In the genomic region with DNA sequence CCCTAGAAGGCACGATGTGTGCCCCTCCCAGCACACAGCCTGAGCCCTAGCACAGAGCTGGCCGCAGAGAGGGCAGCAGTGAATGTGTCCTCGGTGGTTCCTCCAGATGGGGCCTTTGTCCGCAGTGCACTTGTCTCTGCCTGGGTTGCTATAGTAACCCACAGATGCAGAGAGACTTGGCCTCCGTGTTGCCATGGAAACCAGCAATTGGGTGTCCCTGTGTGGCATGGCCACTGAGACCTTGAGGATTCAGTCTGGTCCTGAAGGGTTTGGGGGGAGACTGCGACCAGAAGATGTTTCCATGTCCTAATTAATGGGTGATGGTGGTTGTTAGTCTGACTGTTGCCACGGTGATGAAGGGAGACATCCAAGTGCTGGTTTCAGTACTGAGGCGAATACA, we compare ENCODE assay signal across 16 cellular contexts. TPM values are rescaled to one million over a fixed set of nuclear protein-coding genes. Genes with fewer than 3 reads are reported as not detected.
DNase-seq lines count a peak whose midpoint lies in the region; ATAC-seq, FAIRE-seq and TF ChIP-seq lines count a peak whose summit lies in the region.
"Had no signal": no experiment of that assay in that cellular context is flagged by ENCODE, and none has a peak within 500 bp of the region (broad histone marks: within the 10 kb centered on the region; RNA-seq: fewer than 3 reads in every experiment).

No MANE protein-coding gene starts in this region.

- no peak for TF ChIP-seq EP300 in K562 (IDR thresholded peaks at IDR 0.05; ENCODE audit: low read length)

- peak; percentile 59 for DNase-seq in Ammon's horn (ENCODE audit: low spot score)
- DNase-seq in G401 (ENCODE audit: low spot score) = peak; percentile 60
- DNase-seq in K562 (ENCODE audit: extremely low read depth in 1 of 4, low spot score in 3 of 4) = peak in 1 of 4 experiments; percentile 12
- DNase-seq in medulla oblongata (ENCODE audit: extremely low spot score) = peak; percentile 20
- DNase-seq in hepatocyte (ENCODE audit: low spot score) = no peak
- DNase-seq in DMS153 treated with DMSO at 0.1 percent for 48 hours (lab: John Stamatoyannopoulos, UW; ENCODE audit: unreplicated experiment) = no peak
- no peak for DNase-seq in Calu3
- DNase-seq: activated B cell treated with CpG ODN at 0.5 μM for 24 hours; Caco-2; effector memory CD8-positive, alpha-beta T cell; heart right ventricle; IMR-90; MM.1S; NCI-H2171 had no signal

- H3K9ac ChIP-seq in K562 (ENCODE audit: insufficient read depth in 1 of 2, low read depth in 2 of 2, low read length in 2 of 2) = no peak overlapping the region

- BruUV-seq in K562 (replicated peaks; lab: Mats Ljungman, UMichigan) (no TSS peak), Calu3 (replicated peaks; lab: Mats Ljungman, UMichigan) (no TSS peak)

- no peaks in the 10 kb centered on the region for H3K9me3 ChIP-seq in K562 (replicated peaks; ENCODE audit: control insufficient read depth, insufficient read depth, low read depth, low read length)
- H3K9me3 ChIP-seq in hepatocyte (ENCODE audit: low read depth) = no peaks in the 10 kb centered on the region
- H3K9me3 ChIP-seq: Caco-2, heart right ventricle had no signal

- H3K36me3 Mint-ChIP-seq in Calu3 (ENCODE audit: insufficient read depth, unreplicated experiment) = no peaks in the 10 kb centered on the region

- H3K4me2 ChIP-seq in K562 (ENCODE audit: insufficient read depth, low read length) (no peak overlapping the region), hepatocyte (no peak overlapping the region)

- no peaks in the 10 kb centered on the region for H3K9me3 Mint-ChIP-seq in Calu3 (ENCODE audit: low read depth, unreplicated experiment)
- H3K9me3 Mint-ChIP-seq: activated B cell treated with CpG ODN at 0.5 μM for 24 hours; activated T-helper 17 cell treated with anti-CD3 and anti-CD28 coated beads, Interleukin-2, amount 50 U/mL, for 72 hours; effector memory CD8-positive, alpha-beta T cell had no signal

- H4K20me1 ChIP-seq in K562 (replicated peaks; ENCODE audit: control insufficient read depth, insufficient read depth, low read length) (peaks cover 11% of the 10 kb centered on the region), hepatocyte (ENCODE audit: insufficient read depth, poor library complexity, severe bottlenecking) (no peaks in the 10 kb centered on the region)

- no peak for TF ChIP-seq CTCF in K562 (IDR thresholded peaks at IDR 0.05 in 2 of 3, conservative IDR thresholded peaks at IDR 0.05 in 1 of 3; ENCODE audit: insufficient read depth in 2 of 3, low read depth in 1 of 3, low read length in 3 of 3)
- TF ChIP-seq CTCF in hepatocyte (IDR thresholded peaks at IDR 0.05; ENCODE audit: poor library complexity) = no peak
- no peak for TF ChIP-seq CTCF in Calu3 (IDR thresholded peaks at IDR 0.05; ENCODE audit: unreplicated experiment)

- peaks cover 1% of the 10 kb centered on the region for H3K4me1 Mint-ChIP-seq in Calu3 (ENCODE audit: low read depth, unreplicated experiment)
- H3K4me1 Mint-ChIP-seq: activated T-helper 17 cell treated with anti-CD3 and anti-CD28 coated beads, Interleukin-2, amount 50 U/mL, for 72 hours had no signal

- H3K27me3 ChIP-seq in K562 (ENCODE audit: control insufficient read depth in 2 of 2, insufficient read depth in 2 of 2, low read length in 2 of 2) (peaks cover 4 to 15% of the 10 kb centered on the region in 2 experiments; a peak in 4 of 5 replicates), hepatocyte (no peaks in the 10 kb centered on the region)
- H3K27me3 ChIP-seq: heart right ventricle had no signal

- TF ChIP-seq POLR2A in K562 (conservative IDR thresholded peaks at IDR 0.05) = no peak

- H3K4me3 Mint-ChIP-seq in Calu3 (ENCODE audit: low read depth, unreplicated experiment) = no peak overlapping the region
- H3K4me3 Mint-ChIP-seq: activated B cell treated with CpG ODN at 0.5 μM for 24 hours; activated T-helper 17 cell treated with anti-CD3 and anti-CD28 coated beads, Interleukin-2, amount 50 U/mL, for 72 hours; effector memory CD8-positive, alpha-beta T cell had no signal

- ATAC-seq in K562 (0 out of 3 replicates have a peak, but pooled peaks have one; percentile 19), HG03108 (IDR thresholded peaks at IDR 0.05; ENCODE audit: unreplicated experiment) (no peak)
- ATAC-seq: activated T-helper 17 cell treated with anti-CD3 and anti-CD28 coated beads, Interleukin-2, amount 50 U/mL, for 72 hours; effector memory CD8-positive, alpha-beta T cell; heart right ventricle had no signal

- intact Hi-C loops in K562 (cut with micrococcal nuclease) = no loop called here
- intact Hi-C loops in Calu3 (cut with micrococcal nuclease; ENCODE audit: unreplicated experiment) = no loop called here

- no peak overlapping the region for H3K4me3 ChIP-seq in K562
- H3K4me3 ChIP-seq in hepatocyte = no peak overlapping the region
- H3K4me3 ChIP-seq: heart right ventricle had no signal

- no peak overlapping the region for H3K27ac Mint-ChIP-seq in Calu3 (ENCODE audit: unreplicated experiment)
- H3K27ac Mint-ChIP-seq: activated B cell treated with CpG ODN at 0.5 μM for 24 hours; activated T-helper 17 cell treated with anti-CD3 and anti-CD28 coated beads, Interleukin-2, amount 50 U/mL, for 72 hours; effector memory CD8-positive, alpha-beta T cell had no signal

- in situ Hi-C loops in G401 (cut with HindIII; ENCODE audit: low sequenced_read_pairs) (no loop called here), K562 (cut with MboI) (no loop called here)

- CTCF ChIA-PET in K562 (lab: Yijun Ruan, JAX; ENCODE audit: low intra/inter-chr PET ratio) (no interaction called here), Calu3 (lab: Charles Lee) (no interaction called here)

- no peaks in the 10 kb centered on the region for H3K4me1 ChIP-seq in K562 (replicated peaks in 1 of 2; ENCODE audit: control insufficient read depth in 2 of 2, insufficient read depth in 2 of 2, low read length in 2 of 2)
- H3K4me1 ChIP-seq in hepatocyte (ENCODE audit: insufficient read depth) = peaks cover 21% of the 10 kb centered on the region
- H3K4me1 ChIP-seq: Caco-2 had no signal

- H3K27me3 Mint-ChIP-seq in Calu3 (ENCODE audit: unreplicated experiment) = peaks cover 72% of the 10 kb centered on the region
- H3K27me3 Mint-ChIP-seq: activated T-helper 17 cell treated with anti-CD3 and anti-CD28 coated beads, Interleukin-2, amount 50 U/mL, for 72 hours had no signal

- TF ChIP-seq RAD21 in K562 (CRISPR knock-in tag; conservative IDR thresholded peaks at IDR 0.05 in 1 of 2, IDR thresholded peaks at IDR 0.05 in 1 of 2) = no peak

- H2AFZ ChIP-seq in K562 (ENCODE audit: low read depth, low read length) (no peak overlapping the region), hepatocyte (no peak overlapping the region)

- H3K9me2 ChIP-seq in hepatocyte (replicated peaks; ENCODE audit: insufficient read depth) = no peaks in the 10 kb centered on the region

- H3K9me1 ChIP-seq in K562 (ENCODE audit: control insufficient read depth, insufficient read depth, low read length) = no peaks in the 10 kb centered on the region

- H3K36me3 ChIP-seq in K562 (ENCODE audit: control insufficient read depth, insufficient read depth, low read length) (no peaks in the 10 kb centered on the region), hepatocyte (replicated peaks; ENCODE audit: insufficient read depth, low read depth) (no peaks in the 10 kb centered on the region)
- H3K36me3 ChIP-seq: heart right ventricle had no signal

- H3K79me2 ChIP-seq in K562 (ENCODE audit: control insufficient read depth, insufficient read depth, low read length) (no peaks in the 10 kb centered on the region), hepatocyte (no peaks in the 10 kb centered on the region)

- POLR2A ChIA-PET in K562 (lab: Yijun Ruan, JAX) = interaction anchor here (1.0 kb wide), 1 partner anchor 13 kb away, joined by 4 read pairs; no protein-coding TSS in a partner anchor

- FAIRE-seq in K562 (lab: Jason Lieb, UNC) = no peak

- H3K27ac ChIP-seq in K562 (ENCODE audit: extremely low read depth, low read depth, low read length) (no peak overlapping the region), hepatocyte (no peak overlapping the region)
- H3K27ac ChIP-seq: heart right ventricle had no signal

- 1% methylated on average over 8 of the region's 8 CpGs for WGBS in K562 (ENCODE audit: insufficient coverage, low coverage, missing lambda C conversion rate)
- 78% methylated on average over 8 of the region's 8 CpGs for WGBS in hepatocyte (ENCODE audit: low lambda C conversion rate, missing lambda C conversion rate)

RNA-seq across cellular contexts. Expression of a gene that starts 42.6 kb away (rescaled TPM):
- 21.4 and 26.5 TPM in 2 replicates for total RNA-seq in G401 (2014; rRNA removed; shearing (Covaris generic))
- not detected in 2 replicates for total RNA-seq in K562 (2011; cell fraction: chromatin; rRNA removed; ENCODE audit: low replicate concordance)
- total RNA-seq in K562 (2011; cell fraction: nucleolus; rRNA removed) = not detected in 2 replicates
- not detected in 2 replicates for total RNA-seq in K562 (2011; cell fraction: nucleoplasm; rRNA removed)
- total RNA-seq in K562 (2014; rRNA removed) = not detected in 2 replicates
- not detected in 2 replicates for total RNA-seq in K562 (2014; rRNA removed; fragmentation: Illumina TruSeq; extraction: Trizol)
- total RNA-seq in K562 (2015; rRNA removed; fragmentation: Illumina TruSeq; extraction: Trizol) = not detected in 2 replicates
- not detected in 2 replicates for total RNA-seq in K562 (2021)
- polyA plus RNA-seq in K562 (2011; rRNA removed) = not detected in 2 replicates
- polyA plus RNA-seq in K562 (2011; cell fraction: cytosol; rRNA removed) = 0.01 TPM in 1 of 2 replicates, not detected in the other
- polyA plus RNA-seq in K562 (2011; cell fraction: nucleus; rRNA removed) = 0.04 TPM in 1 of 2 replicates, not detected in the other
- 0.01 TPM in 1 of 2 replicates, not detected in the other for polyA plus RNA-seq in K562 (2012)
- not detected in 2 replicates for polyA plus RNA-seq in K562 (2014; fragmentation: Illumina TruSeq; extraction: Trizol)
- not detected for polyA plus RNA-seq in K562 (2014; fragmentation: Nextera tagmentation; extraction: Ambion mirVana)
- polyA plus RNA-seq in K562 (2014; rRNA removed) = not detected in 2 replicates
- polyA minus RNA-seq in K562 (2011; rRNA and poly(A)+ RNA removed) = not detected in 2 replicates
- polyA minus RNA-seq in K562 (2011; cell fraction: cytosol; rRNA and poly(A)+ RNA removed) = not detected in 2 replicates
- not detected in 2 replicates for polyA minus RNA-seq in K562 (2011; cell fraction: nucleus; rRNA and poly(A)+ RNA removed)
- total RNA-seq in hepatocyte = 14.9 and 18.7 TPM in 2 replicates
- polyA plus RNA-seq in hepatocyte = 4.8 and 5.0 TPM in 2 replicates
- total RNA-seq in Calu3 (2022) = 1.5 and 2.2 TPM in 2 replicates
- total RNA-seq: activated B cell treated with CpG ODN at 0.5 μM for 24 hours, Caco-2 had no signal

RNA-seq across cellular contexts. Expression of a gene that starts 51.3 kb away (rescaled TPM):
- 1,056 and 1,145 TPM in 2 replicates for total RNA-seq in G401 (2014; rRNA removed; shearing (Covaris generic))
- total RNA-seq in K562 (2011; cell fraction: chromatin; rRNA removed; ENCODE audit: low replicate concordance) = 69.6 and 84.0 TPM in 2 replicates
- 51.2 and 55.0 TPM in 2 replicates for total RNA-seq in K562 (2011; cell fraction: nucleolus; rRNA removed)
- 90.5 and 144 TPM in 2 replicates for total RNA-seq in K562 (2011; cell fraction: nucleoplasm; rRNA removed)
- total RNA-seq in K562 (2014; rRNA removed) (189 and 258 TPM in 2 replicates), K562 (2014; rRNA removed; fragmentation: Illumina TruSeq; extraction: Trizol) (168 and 174 TPM in 2 replicates), K562 (2015; rRNA removed; fragmentation: Illumina TruSeq; extraction: Trizol) (135 and 137 TPM in 2 replicates), K562 (2021) (254 and 259 TPM in 2 replicates), hepatocyte (172 and 201 TPM in 2 replicates), Calu3 (2022) (178 and 197 TPM in 2 replicates)
- polyA plus RNA-seq in K562 (2011; rRNA removed) (68.6 and 86.1 TPM in 2 replicates), K562 (2014; fragmentation: Illumina TruSeq; extraction: Trizol) (232 and 237 TPM in 2 replicates), K562 (2014; fragmentation: Nextera tagmentation; extraction: Ambion mirVana) (10 to 100 TPM; 50.1 to 59.7 TPM), K562 (2014; rRNA removed) (92.3 and 114 TPM in 2 replicates), hepatocyte (132 and 137 TPM in 2 replicates)
- polyA plus RNA-seq in K562 (2011; cell fraction: cytosol; rRNA removed) = 138 and 276 TPM in 2 replicates
- polyA plus RNA-seq in K562 (2011; cell fraction: nucleus; rRNA removed) = 112 and 136 TPM in 2 replicates
- 209 and 427 TPM in 2 replicates for polyA plus RNA-seq in K562 (2012)
- polyA minus RNA-seq in K562 (2011; rRNA and poly(A)+ RNA removed) = 109 and 158 TPM in 2 replicates
- polyA minus RNA-seq in K562 (2011; cell fraction: cytosol; rRNA and poly(A)+ RNA removed) = 133 and 178 TPM in 2 replicates
- polyA minus RNA-seq in K562 (2011; cell fraction: nucleus; rRNA and poly(A)+ RNA removed) = 35.4 and 57.6 TPM in 2 replicates

Comparison
In these comparisons a context has a peak if more than half of its experiments do, and no peak if none do; other contexts are left out.
1. DNase-seq: peak in Ammon's horn (single experiment), G401 (single experiment) and medulla oblongata (single experiment); none in hepatocyte (single experiment), DMS153 treated with DMSO at 0.1 percent for 48 hours (single experiment) and Calu3 (single experiment).